19 cellular contexts compared by ENCODE assay signal in genomic region chr9:131220485-131220884, GRCh38. TPM values are rescaled to one million over a fixed set of nuclear protein-coding genes. Genes with fewer than 3 reads are reported as not detected.
DNase-seq lines count a peak whose midpoint lies in the region; ATAC-seq and TF ChIP-seq lines count a peak whose summit lies in the region.
"Had no signal": no experiment of that assay in that cellular context is flagged by ENCODE, and none has a peak within 500 bp of the region (broad histone marks: within the 10 kb centered on the region; RNA-seq: fewer than 3 reads in every experiment).

No MANE protein-coding gene starts in this region.

- H3K9ac ChIP-seq in HUES48 (ENCODE audit: low read depth, low read length) (no peak overlapping the region), neural progenitor cell (no peak overlapping the region)
- H3K9ac ChIP-seq: BLaER1 had no signal

- H4K20me1 ChIP-seq in neural progenitor cell (ENCODE audit: low read depth): no peaks in the 10 kb centered on the region
- H4K20me1 ChIP-seq: BLaER1 had no signal

- H2AFZ ChIP-seq in neural progenitor cell (replicated peaks): no peak overlapping the region

- H3K4me3 ChIP-seq in HUES48 (ENCODE audit: low read depth, low read length) (no peak overlapping the region), brain microvascular endothelial cell (ENCODE audit: low read depth, low read length) (no peak overlapping the region), neural progenitor cell (no peak overlapping the region)
- H3K4me3 ChIP-seq: BLaER1 had no signal

- H3K4me1 Mint-ChIP-seq in activated naive CD8-positive, alpha-beta T cell (ENCODE audit: low read depth): no peaks in the 10 kb centered on the region
- H3K4me1 Mint-ChIP-seq in activated naive CD8-positive, alpha-beta T cell treated with anti-CD3 and anti-CD28 coated beads for 36 hours: peaks cover 7% of the 10 kb centered on the region
- peaks cover under 1% of the 10 kb centered on the region for H3K4me1 Mint-ChIP-seq in stimulated activated effector memory CD8-positive, alpha-beta T cell treated with anti-CD3 and anti-CD28 coated beads, Interleukin-12 subunit alpha, Interleukin-12 subunit beta, amount 100 ng/mL, for 72 hours
- peaks cover under 1% of the 10 kb centered on the region for H3K4me1 Mint-ChIP-seq in neural progenitor cell
- H3K4me1 Mint-ChIP-seq: B cell had no signal

- no peaks in the 10 kb centered on the region for H3K27me3 Mint-ChIP-seq in activated naive CD8-positive, alpha-beta T cell
- H3K27me3 Mint-ChIP-seq in activated naive CD8-positive, alpha-beta T cell treated with anti-CD3 and anti-CD28 coated beads for 36 hours: no peaks in the 10 kb centered on the region
- H3K27me3 Mint-ChIP-seq in neural progenitor cell (ENCODE audit: insufficient read depth, low read depth): no peaks in the 10 kb centered on the region
- H3K27me3 Mint-ChIP-seq: B cell; CD4-positive, CD25-positive, alpha-beta regulatory T cell had no signal

- TF ChIP-seq CTCF in brain microvascular endothelial cell (IDR thresholded peaks at IDR 0.05; ENCODE audit: low read depth, low read length, missing control alignments): no peak
- TF ChIP-seq CTCF in neural progenitor cell (IDR thresholded peaks at IDR 0.05): no peak
- no peak for TF ChIP-seq CTCF in GM20000 (IDR thresholded peaks at IDR 0.05; ENCODE audit: extremely low read depth, missing control alignments)

- H3K9me3 ChIP-seq in HUES48 (ENCODE audit: control insufficient read depth, insufficient read depth, low read length): no peaks in the 10 kb centered on the region
- no peaks in the 10 kb centered on the region for H3K9me3 ChIP-seq in neural progenitor cell (ENCODE audit: low read depth)
- H3K9me3 ChIP-seq: BLaER1, Caco-2 had no signal

- in situ Hi-C loops in brain microvascular endothelial cell (cut with HindIII; ENCODE audit: low pct_ligation_motif_present, low sequenced_read_pairs): no loop called here

- no peak for DNase-seq in activated naive CD8-positive, alpha-beta T cell treated with anti-CD3 and anti-CD28 coated beads for 36 hours
- DNase-seq in brain microvascular endothelial cell (no peak), neural progenitor cell (ENCODE audit: low spot score) (no peak), hippocampal formation (lab: John Stamatoyannopoulos, UW) (no peak), GM20000 (ENCODE audit: low spot score) (no peak)
- no peak for DNase-seq in stimulated activated effector memory CD8-positive, alpha-beta T cell treated with anti-CD3 and anti-CD28 coated beads, Interleukin-12 subunit alpha, Interleukin-12 subunit beta, amount 100 ng/mL, for 72 hours (ENCODE audit: low spot score in 2 of 2)
- DNase-seq: Caco-2; CD4-positive, CD25-positive, alpha-beta regulatory T cell; CD8-positive, alpha-beta T cell; DMS153; DND-41; GOT3; HCEC 1CT had no signal

- H3K27ac Mint-ChIP-seq in activated naive CD8-positive, alpha-beta T cell: peak overlapping the region; percentile 41
- no peak overlapping the region for H3K27ac Mint-ChIP-seq in activated naive CD8-positive, alpha-beta T cell treated with anti-CD3 and anti-CD28 coated beads for 36 hours
- peak overlapping the region; percentile 10 for H3K27ac Mint-ChIP-seq in stimulated activated effector memory CD8-positive, alpha-beta T cell treated with anti-CD3 and anti-CD28 coated beads, Interleukin-12 subunit alpha, Interleukin-12 subunit beta, amount 100 ng/mL, for 72 hours
- H3K27ac Mint-ChIP-seq in neural progenitor cell: no peak overlapping the region
- H3K27ac Mint-ChIP-seq: B cell; CD4-positive, CD25-positive, alpha-beta regulatory T cell; CD8-positive, alpha-beta T cell had no signal

- H3K27me3 ChIP-seq in HUES48 (ENCODE audit: control insufficient read depth, insufficient read depth, low read length) (no peaks in the 10 kb centered on the region), brain microvascular endothelial cell (replicated peaks) (no peaks in the 10 kb centered on the region), neural progenitor cell (no peaks in the 10 kb centered on the region)
- H3K27me3 ChIP-seq: BLaER1 had no signal

- no peak overlapping the region for H3K4me3 Mint-ChIP-seq in activated naive CD8-positive, alpha-beta T cell
- H3K4me3 Mint-ChIP-seq in activated naive CD8-positive, alpha-beta T cell treated with anti-CD3 and anti-CD28 coated beads for 36 hours: no peak overlapping the region
- H3K4me3 Mint-ChIP-seq in stimulated activated effector memory CD8-positive, alpha-beta T cell treated with anti-CD3 and anti-CD28 coated beads, Interleukin-12 subunit alpha, Interleukin-12 subunit beta, amount 100 ng/mL, for 72 hours: no peak overlapping the region
- H3K4me3 Mint-ChIP-seq in neural progenitor cell: no peak overlapping the region
- H3K4me3 Mint-ChIP-seq: B cell; CD4-positive, CD25-positive, alpha-beta regulatory T cell; CD8-positive, alpha-beta T cell had no signal

- H3K27ac ChIP-seq in HUES48 (ENCODE audit: low read depth, low read length): peak overlapping the region; percentile 44
- H3K27ac ChIP-seq in brain microvascular endothelial cell: peak overlapping the region; percentile 11
- no peak overlapping the region for H3K27ac ChIP-seq in neural progenitor cell
- H3K27ac ChIP-seq: 22Rv1, BLaER1, C4-2B had no signal

- no peaks in the 10 kb centered on the region for H3K79me2 ChIP-seq in neural progenitor cell (ENCODE audit: low read depth)

- no peaks in the 10 kb centered on the region for H3K9me3 Mint-ChIP-seq in activated naive CD8-positive, alpha-beta T cell (ENCODE audit: low read depth)
- no peaks in the 10 kb centered on the region for H3K9me3 Mint-ChIP-seq in activated naive CD8-positive, alpha-beta T cell treated with anti-CD3 and anti-CD28 coated beads for 36 hours
- H3K9me3 Mint-ChIP-seq in stimulated activated effector memory CD8-positive, alpha-beta T cell treated with anti-CD3 and anti-CD28 coated beads, Interleukin-12 subunit alpha, Interleukin-12 subunit beta, amount 100 ng/mL, for 72 hours: no peaks in the 10 kb centered on the region
- H3K9me3 Mint-ChIP-seq in neural progenitor cell: no peaks in the 10 kb centered on the region
- H3K9me3 Mint-ChIP-seq: CD4-positive, CD25-positive, alpha-beta regulatory T cell; CD8-positive, alpha-beta T cell had no signal

- H3K36me3 Mint-ChIP-seq in activated naive CD8-positive, alpha-beta T cell: peaks cover 17% of the 10 kb centered on the region
- H3K36me3 Mint-ChIP-seq in activated naive CD8-positive, alpha-beta T cell treated with anti-CD3 and anti-CD28 coated beads for 36 hours: peaks cover 20% of the 10 kb centered on the region
- peaks cover 51% of the 10 kb centered on the region for H3K36me3 Mint-ChIP-seq in stimulated activated effector memory CD8-positive, alpha-beta T cell treated with anti-CD3 and anti-CD28 coated beads, Interleukin-12 subunit alpha, Interleukin-12 subunit beta, amount 100 ng/mL, for 72 hours
- H3K36me3 Mint-ChIP-seq in neural progenitor cell: peaks cover 12% of the 10 kb centered on the region

- H3K4me1 ChIP-seq in HUES48 (ENCODE audit: control insufficient read depth, insufficient read depth, low read length) (peaks cover 16% of the 10 kb centered on the region), neural progenitor cell (peaks cover 4% of the 10 kb centered on the region)
- H3K4me1 ChIP-seq: Caco-2 had no signal

- H3F3A ChIP-seq in neural progenitor cell (ENCODE audit: low read depth): peaks cover 3% of the 10 kb centered on the region

- ATAC-seq in stimulated activated effector memory CD8-positive, alpha-beta T cell treated with anti-CD3 and anti-CD28 coated beads, Interleukin-12 subunit alpha, Interleukin-12 subunit beta, amount 100 ng/mL, for 72 hours: no peak
- ATAC-seq: CD8-positive, alpha-beta T cell had no signal

- H3K36me3 ChIP-seq in HUES48 (ENCODE audit: control insufficient read depth, insufficient read depth, low read length): peaks cover 31% of the 10 kb centered on the region
- H3K36me3 ChIP-seq in brain microvascular endothelial cell (replicated peaks): peaks cover 18% of the 10 kb centered on the region
- H3K36me3 ChIP-seq in neural progenitor cell: no peaks in the 10 kb centered on the region

- no peak overlapping the region for H3K4me2 ChIP-seq in neural progenitor cell
- H3K4me2 ChIP-seq: BLaER1 had no signal

RNA-seq across cellular contexts. Expression of gene FAM78A, which starts 55.8 kb away (rescaled TPM):
- 10 to 100 TPM; 36.1 to 37.4 TPM for total RNA-seq in activated naive CD8-positive, alpha-beta T cell treated with anti-CD3 and anti-CD28 coated beads for 36 hours
- total RNA-seq in neural progenitor cell (ENCODE audit: low replicate concordance): 0.32 and 1.5 TPM in 2 replicates

Comparison
In these comparisons a context has a peak if more than half of its experiments do, and no peak if none do; other contexts are left out.
1. H3K27ac Mint-ChIP-seq: peak in activated naive CD8-positive, alpha-beta T cell (single experiment) and stimulated activated effector memory CD8-positive, alpha-beta T cell treated with anti-CD3 and anti-CD28 coated beads, Interleukin-12 subunit alpha, Interleukin-12 subunit beta, amount 100 ng/mL, for 72 hours (single experiment); none in activated naive CD8-positive, alpha-beta T cell treated with anti-CD3 and anti-CD28 coated beads for 36 hours (single experiment) and neural progenitor cell (single experiment).
2. RNA of gene FAM78A, which starts 55.8 kb away (total RNA-seq): 36.1 to 37.4 TPM in activated naive CD8-positive, alpha-beta T cell treated with anti-CD3 and anti-CD28 coated beads for 36 hours; 0.32 to 1.5 TPM in neural progenitor cell; every median in the first group is over 10 times any median in the second.